18 cellular contexts compared by ENCODE assay signal in the genomic region with DNA sequence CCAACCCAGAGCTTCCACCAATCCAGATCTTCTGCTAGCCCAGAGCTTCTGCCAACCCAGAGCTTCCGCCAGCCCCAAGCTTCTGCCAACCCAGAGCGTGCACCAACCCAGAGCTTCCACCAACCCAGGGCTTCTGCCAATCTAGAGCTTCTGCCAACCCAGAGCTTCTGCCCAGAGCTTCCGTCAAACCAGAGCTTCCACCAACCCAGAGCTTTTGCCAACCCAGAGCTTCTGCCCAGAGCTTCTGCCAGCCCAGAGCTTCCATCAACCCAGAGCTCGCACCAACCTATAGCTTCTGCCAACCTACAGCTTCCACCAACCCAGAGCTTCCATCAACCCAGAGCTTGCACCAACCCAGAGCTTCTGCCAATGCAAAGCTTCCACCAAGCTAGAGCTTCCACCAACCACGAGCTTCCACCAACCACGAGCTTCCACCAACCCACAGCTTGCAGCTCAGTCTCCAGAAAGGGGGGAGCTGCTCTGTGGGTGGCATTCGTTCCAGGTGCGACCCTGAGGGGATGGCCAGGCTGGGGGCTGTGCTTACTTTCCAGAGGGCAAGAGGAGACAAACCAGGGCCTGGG. TPM values are rescaled to one million over a fixed set of nuclear protein-coding genes. Genes with fewer than 3 reads are reported as not detected.
DNase-seq lines count a peak whose midpoint lies in the region; FAIRE-seq and TF ChIP-seq lines count a peak whose summit lies in the region.
"Had no signal": no experiment of that assay in that cellular context is flagged by ENCODE, and none has a peak within 500 bp of the region (broad histone marks: within the 10 kb centered on the region; RNA-seq: fewer than 3 reads in every experiment).

No MANE protein-coding gene starts in this region.

- no peaks in the 10 kb centered on the region for H3K79me1 ChIP-seq in H9 (ENCODE audit: insufficient read depth, low read depth, low read length, poor library complexity, severe bottlenecking)

- no peak overlapping the region for H3K9ac ChIP-seq in BLaER1 treated with 17β-estradiol and CSF1 and Interleukin-3, amounts not matched to agents 10 nM and 100 nM
- H3K9ac ChIP-seq in H9 (ENCODE audit: extremely low read depth, insufficient read length, low read length) (no peak overlapping the region), colonic mucosa (ENCODE audit: low read depth in 2 of 2, low read length in 2 of 2) (no peak overlapping the region)

- peak overlapping the region; percentile 44 for H4K8ac ChIP-seq in H9 (replicated peaks; ENCODE audit: insufficient read length, low read depth, low read length)

- peak overlapping the region in 1 of 3 experiments; percentile 43; a peak in 1 of 7 replicates for H3K27ac Mint-ChIP-seq in H9
- H3K27ac Mint-ChIP-seq: activated T-cell treated with anti-CD3 and anti-CD28 coated beads, Interleukin-2, amount 50 U/mL, for 72 hours had no signal

- peaks cover 12% of the 10 kb centered on the region for H3K27me3 Mint-ChIP-seq in H9 (ENCODE audit: low read depth)

- H4K91ac ChIP-seq in H9 (ENCODE audit: insufficient read length, low read depth, low read length): no peak overlapping the region

- no peak overlapping the region for H2BK20ac ChIP-seq in H9 (ENCODE audit: low read depth, low read length, poor library complexity, severe bottlenecking)

- H3K4ac ChIP-seq in H9 (ENCODE audit: low read depth, low read length): no peak overlapping the region

- FAIRE-seq in urothelium cell line (lab: Jason Lieb, UNC): no peak
- FAIRE-seq: H54 had no signal

- H3K9me3 ChIP-seq in BLaER1 treated with 17β-estradiol and CSF1 and Interleukin-3, amounts not matched to agents 10 nM and 100 nM (replicated peaks in 1 of 11): peaks cover 2 to 8% (median 5%) of the 10 kb centered on the region in 11 experiments; a peak in 20 of 22 replicates
- H3K9me3 ChIP-seq in H9 (ENCODE audit: control insufficient read depth, low read depth, low read length) (no peaks in the 10 kb centered on the region), colonic mucosa (no peaks in the 10 kb centered on the region)
- H3K9me3 ChIP-seq: Caco-2, suprapubic skin had no signal

- H3K18ac ChIP-seq in H9 (ENCODE audit: insufficient read length, low read depth, low read length): no peak overlapping the region

- TF ChIP-seq CTCF in H9 (conservative IDR thresholded peaks at IDR 0.05) (no peak), colonic mucosa (IDR thresholded peaks at IDR 0.05) (no peak)

- H3T11ph ChIP-seq in H9 (ENCODE audit: low read length): no peak overlapping the region

- H3K9me3 Mint-ChIP-seq in H9: peaks cover 0 to 3% of the 10 kb centered on the region in 2 experiments; a peak in 2 of 5 replicates
- H3K9me3 Mint-ChIP-seq: activated T-cell treated with anti-CD3 and anti-CD28 coated beads, Interleukin-2, amount 50 U/mL, for 72 hours had no signal

- H3K14ac ChIP-seq in H9 (ENCODE audit: insufficient read depth, low read length): no peak overlapping the region

- H2AFZ ChIP-seq in H9 (ENCODE audit: low read length): no peak overlapping the region

- H3K27ac ChIP-seq in BLaER1 treated with 17β-estradiol and CSF1 and Interleukin-3, amounts not matched to agents 10 nM and 100 nM: no peak overlapping the region
- H3K27ac ChIP-seq in H9 (ENCODE audit: insufficient read length, low read depth, low read length) (no peak overlapping the region), colonic mucosa (no peak overlapping the region)
- H3K27ac ChIP-seq: suprapubic skin had no signal

- no peak for DNase-seq in H9
- DNase-seq in colonic mucosa: peak; percentile 13
- peak; percentile 57 for DNase-seq in posterior vena cava (ENCODE audit: low spot score)
- DNase-seq in HCEC 1CT: no peak
- no peak for DNase-seq in NCI-H187 (lab: John Stamatoyannopoulos, UW)
- no peak for DNase-seq in urothelium cell line (ENCODE audit: low spot score)
- DNase-seq: activated T-cell treated with anti-CD3 and anti-CD28 coated beads, Interleukin-2, amount 50 U/mL, for 72 hours; dermis blood vessel endothelial cell; naive thymus-derived CD8-positive, alpha-beta T cell; NCI-H1436; NCI-H2171; NCI-H69; T-helper 1 cell had no signal

- no peaks in the 10 kb centered on the region for H3K79me2 ChIP-seq in H9 (ENCODE audit: insufficient read depth, low read length)

- H2BK12ac ChIP-seq in H9 (ENCODE audit: insufficient read length, low read depth, low read length): no peak overlapping the region

- H3K56ac ChIP-seq in H9 (ENCODE audit: insufficient read length, low read depth, low read length): no peak overlapping the region

- H3K4me3 ChIP-seq in BLaER1 treated with 17β-estradiol and CSF1 and Interleukin-3, amounts not matched to agents 10 nM and 100 nM: no peak overlapping the region
- no peak overlapping the region for H3K4me3 ChIP-seq in colonic mucosa
- H3K4me3 ChIP-seq: suprapubic skin had no signal

- H3K23ac ChIP-seq in H9 (ENCODE audit: insufficient read length, low read depth, low read length): no peak overlapping the region

- intact Hi-C loops in colonic mucosa (cut with DNase I) (no loop called here), posterior vena cava (cut with DNase I) (no loop called here)

- no peak overlapping the region for H2BK120ac ChIP-seq in H9 (ENCODE audit: low read depth, low read length, poor library complexity, severe bottlenecking)

- peaks cover 29 to 33% of the 10 kb centered on the region in 2 experiments for H3K4me1 Mint-ChIP-seq in H9

- H3K23me2 ChIP-seq in H9 (ENCODE audit: insufficient read length, low read depth, low read length, poor library complexity, severe bottlenecking): no peaks in the 10 kb centered on the region

- H2BK5ac ChIP-seq in H9 (ENCODE audit: insufficient read length, low read length): no peak overlapping the region

- H3K27me3 ChIP-seq in BLaER1 treated with 17β-estradiol and CSF1 and Interleukin-3, amounts not matched to agents 10 nM and 100 nM: no peaks in the 10 kb centered on the region
- H3K27me3 ChIP-seq in H9 (ENCODE audit: insufficient read depth, low read length) (no peaks in the 10 kb centered on the region), colonic mucosa (no peaks in the 10 kb centered on the region)
- H3K27me3 ChIP-seq: suprapubic skin had no signal

- H3K36me3 ChIP-seq in BLaER1 treated with 17β-estradiol and CSF1 and Interleukin-3, amounts not matched to agents 10 nM and 100 nM: peaks cover 0 to 3% (median 0%) of the 10 kb centered on the region in 11 experiments; a peak in 1 of 22 replicates
- no peaks in the 10 kb centered on the region for H3K36me3 ChIP-seq in colonic mucosa
- H3K36me3 ChIP-seq: suprapubic skin had no signal

- no peak overlapping the region for H4K5ac ChIP-seq in H9 (ENCODE audit: insufficient read length, low read depth, low read length)

- WGBS in H9 (ENCODE audit: extremely low coverage, insufficient read length, low lambda C conversion rate): no CpG with 5 or more reads among the region's 8 CpGs

- peaks cover 48 to 63% (median 53%) of the 10 kb centered on the region in 10 experiments for H3K4me1 ChIP-seq in BLaER1 treated with 17β-estradiol and CSF1 and Interleukin-3, amounts not matched to agents 10 nM and 100 nM
- H3K4me1 ChIP-seq in H9 (ENCODE audit: insufficient read depth, low read length) (no peaks in the 10 kb centered on the region), colonic mucosa (no peaks in the 10 kb centered on the region)

- no peaks in the 10 kb centered on the region; a peak in 3 of 7 replicates for H3K36me3 Mint-ChIP-seq in H9 (ENCODE audit: insufficient read depth in 1 of 3, low read depth in 3 of 3)

- no peak overlapping the region for H2AK5ac ChIP-seq in H9 (ENCODE audit: insufficient read length, low read length)

- peak overlapping the region in 9 of 11 experiments; percentile 74 to 96 (median 89); a peak in 16 of 22 replicates for H3K4me2 ChIP-seq in BLaER1 treated with 17β-estradiol and CSF1 and Interleukin-3, amounts not matched to agents 10 nM and 100 nM
- H3K4me2 ChIP-seq in H9 (ENCODE audit: insufficient read depth, insufficient read length, low read length): no peak overlapping the region

- no peak overlapping the region for H3K4me3 Mint-ChIP-seq in H9
- H3K4me3 Mint-ChIP-seq: activated T-cell treated with anti-CD3 and anti-CD28 coated beads, Interleukin-2, amount 50 U/mL, for 72 hours had no signal

- no peak overlapping the region for H2BK15ac ChIP-seq in H9 (ENCODE audit: low read depth, low read length)

- no peaks in the 10 kb centered on the region for H4K20me1 ChIP-seq in BLaER1 treated with 17β-estradiol and CSF1 and Interleukin-3, amounts not matched to agents 10 nM and 100 nM
- H4K20me1 ChIP-seq in H9 (ENCODE audit: control insufficient read depth, insufficient read depth, insufficient read length): no peaks in the 10 kb centered on the region

RNA-seq across cellular contexts. Expression of a gene that starts 23.8 kb away (rescaled TPM):
- total RNA-seq in H9 (2021) (not detected in 2 replicates), colonic mucosa (not detected), posterior vena cava (not detected)
- total RNA-seq: activated T-cell treated with anti-CD3 and anti-CD28 coated beads, Interleukin-2, amount 50 U/mL, for 72 hours; Caco-2; dermis blood vessel endothelial cell; naive thymus-derived CD8-positive, alpha-beta T cell; pulmonary artery endothelial cell; suprapubic skin had no signal

Comparison
In these comparisons a context has a peak if more than half of its experiments do, and no peak if none do; other contexts are left out.
1. DNase-seq: peak in colonic mucosa (single experiment) and posterior vena cava (single experiment); none in H9 (single experiment), HCEC 1CT (single experiment), NCI-H187 (0 of 2) and urothelium cell line (single experiment).